In genomic region chr19:49442354-49442753, GRCh38 we compare ENCODE assay signal across 9 cellular contexts. TPM values are rescaled to one million over a fixed set of nuclear protein-coding genes. Genes with fewer than 3 reads are reported as not detected.
DNase-seq lines count a peak whose midpoint lies in the region; ATAC-seq and TF ChIP-seq lines count a peak whose summit lies in the region.
"Had no signal": no experiment of that assay in that cellular context is flagged by ENCODE, and none has a peak within 500 bp of the region (broad histone marks: within the 10 kb centered on the region; RNA-seq: fewer than 3 reads in every experiment).

No MANE protein-coding gene starts in this region.

- 7% methylated on average over 11 of the region's 11 CpGs for WGBS in prostate gland

- H3K4me3 ChIP-seq in DOHH2 (ENCODE audit: low read length) (peak overlapping the region; percentile 88; the same call in 1 of the 2 replicates), prostate gland (peak overlapping the region; percentile 38 to 52)

- peaks cover 18% of the 10 kb centered on the region for H3K36me3 Mint-ChIP-seq in effector memory CD8-positive, alpha-beta T cell (ENCODE audit: insufficient read depth)

- H3K4me1 Mint-ChIP-seq in effector memory CD8-positive, alpha-beta T cell (ENCODE audit: low read depth in 2 of 2) = peaks cover 23 to 30% of the 10 kb centered on the region in 2 donors

- H3K27me3 ChIP-seq in DOHH2 (ENCODE audit: control insufficient read depth, low read length) (peaks cover 46% of the 10 kb centered on the region), prostate gland (replicated peaks; ENCODE audit: insufficient read depth) (peaks cover 15% of the 10 kb centered on the region)

- H3K27me3 Mint-ChIP-seq in effector memory CD8-positive, alpha-beta T cell = peaks cover 51 to 55% of the 10 kb centered on the region in 2 donors

- no peak for ATAC-seq in effector memory CD8-positive, alpha-beta T cell (replicated peaks)
- ATAC-seq in HG03039 (IDR thresholded peaks at IDR 0.05; ENCODE audit: unreplicated experiment) = no peak

- H3K36me3 ChIP-seq in DOHH2 (ENCODE audit: control insufficient read depth, low read length) (peaks cover 11% of the 10 kb centered on the region), prostate gland (no peaks in the 10 kb centered on the region)

- peaks cover 9% of the 10 kb centered on the region for H3F3A ChIP-seq in DOHH2 (ENCODE audit: control insufficient read depth, insufficient read depth)

- intact Hi-C loops in prostate gland (cut with DNase I) = loop anchor here (2.0 to 5.0 kb wide), 2 partner anchors 50 to 215 kb away; no protein-coding TSS in a partner anchor

- H3K27ac ChIP-seq in DOHH2 (ENCODE audit: low read depth, low read length) = no peak overlapping the region
- H3K27ac ChIP-seq in prostate gland = no peak overlapping the region

- no peaks in the 10 kb centered on the region for H3K9me3 Mint-ChIP-seq in effector memory CD8-positive, alpha-beta T cell

- peak overlapping the region in 1 of 2 donors; percentile 23 for H3K27ac Mint-ChIP-seq in effector memory CD8-positive, alpha-beta T cell

- peak overlapping the region; percentile 77 to 79 for H3K4me3 Mint-ChIP-seq in effector memory CD8-positive, alpha-beta T cell

- no peaks in the 10 kb centered on the region for H3K9me3 ChIP-seq in DOHH2 (ENCODE audit: control insufficient read depth, insufficient read depth, low read length)
- no peaks in the 10 kb centered on the region for H3K9me3 ChIP-seq in prostate gland

- no peaks in the 10 kb centered on the region for H3K9me2 ChIP-seq in DOHH2 (replicated peaks; ENCODE audit: control insufficient read depth, low read length)

- TF ChIP-seq POLR2A in prostate gland (IDR thresholded peaks at IDR 0.05) = no peak

- no peaks in the 10 kb centered on the region for H4K20me1 ChIP-seq in DOHH2 (ENCODE audit: control insufficient read depth, insufficient read depth, low read depth, low read length)

- peak overlapping the region; percentile 99 for H3K4me2 ChIP-seq in DOHH2 (ENCODE audit: low read length)

- no peaks in the 10 kb centered on the region for H3K79me2 ChIP-seq in DOHH2 (ENCODE audit: control insufficient read depth, low read length)

- DNase-seq in NCI-H2196 (lab: John Stamatoyannopoulos, UW; ENCODE audit: unreplicated experiment) = peak; percentile 52
- no peak for DNase-seq in effector memory CD8-positive, alpha-beta T cell
- no peak for DNase-seq in prostate gland (ENCODE audit: low spot score)
- no peak for DNase-seq in iPS-NIHi11 (ENCODE audit: low spot score)
- DNase-seq in OCI-M1 (lab: John Stamatoyannopoulos, UW) = no peak
- DNase-seq in NCI-H526 (lab: John Stamatoyannopoulos, UW) = no peak

- TF ChIP-seq CTCF in DOHH2 (IDR thresholded peaks at IDR 0.05; ENCODE audit: low read depth, low read length, poor library complexity, severe bottlenecking) (no peak), prostate gland (IDR thresholded peaks at IDR 0.05) (no peak)

- peaks cover 21% of the 10 kb centered on the region for H3K4me1 ChIP-seq in DOHH2 (ENCODE audit: control insufficient read depth, low read length)
- H3K4me1 ChIP-seq in prostate gland (replicated peaks) = no peaks in the 10 kb centered on the region

RNA-seq across cellular contexts. Expression of gene SLC17A7, which starts 1.0 kb away (rescaled TPM):
- total RNA-seq in prostate gland = under 1 TPM; 0.09 to 0.40 TPM
- total RNA-seq: kidney epithelial cell had no signal

RNA-seq across cellular contexts. Expression of gene PIH1D1, which starts 9.3 kb away (rescaled TPM):
- 100 to 1,000 TPM in 1 of 2 donors, 10 to 100 TPM in 1; 93.0 to 123 TPM for total RNA-seq in prostate gland

RNA-seq across cellular contexts. Expression of gene ALDH16A1, which starts 10.7 kb away (rescaled TPM):
- total RNA-seq in prostate gland = 10 to 100 TPM; 24.3 to 42.0 TPM

RNA-seq across cellular contexts. Expression of gene GFY, which starts 17.2 kb away (rescaled TPM):
- not detected for total RNA-seq in prostate gland
- total RNA-seq: kidney epithelial cell had no signal

RNA-seq across cellular contexts. Expression of gene PTH2, which starts 19.1 kb away (rescaled TPM):
- not detected for total RNA-seq in prostate gland
- total RNA-seq: kidney epithelial cell had no signal
